9 cellular contexts compared by ENCODE assay signal in the genomic region with DNA sequence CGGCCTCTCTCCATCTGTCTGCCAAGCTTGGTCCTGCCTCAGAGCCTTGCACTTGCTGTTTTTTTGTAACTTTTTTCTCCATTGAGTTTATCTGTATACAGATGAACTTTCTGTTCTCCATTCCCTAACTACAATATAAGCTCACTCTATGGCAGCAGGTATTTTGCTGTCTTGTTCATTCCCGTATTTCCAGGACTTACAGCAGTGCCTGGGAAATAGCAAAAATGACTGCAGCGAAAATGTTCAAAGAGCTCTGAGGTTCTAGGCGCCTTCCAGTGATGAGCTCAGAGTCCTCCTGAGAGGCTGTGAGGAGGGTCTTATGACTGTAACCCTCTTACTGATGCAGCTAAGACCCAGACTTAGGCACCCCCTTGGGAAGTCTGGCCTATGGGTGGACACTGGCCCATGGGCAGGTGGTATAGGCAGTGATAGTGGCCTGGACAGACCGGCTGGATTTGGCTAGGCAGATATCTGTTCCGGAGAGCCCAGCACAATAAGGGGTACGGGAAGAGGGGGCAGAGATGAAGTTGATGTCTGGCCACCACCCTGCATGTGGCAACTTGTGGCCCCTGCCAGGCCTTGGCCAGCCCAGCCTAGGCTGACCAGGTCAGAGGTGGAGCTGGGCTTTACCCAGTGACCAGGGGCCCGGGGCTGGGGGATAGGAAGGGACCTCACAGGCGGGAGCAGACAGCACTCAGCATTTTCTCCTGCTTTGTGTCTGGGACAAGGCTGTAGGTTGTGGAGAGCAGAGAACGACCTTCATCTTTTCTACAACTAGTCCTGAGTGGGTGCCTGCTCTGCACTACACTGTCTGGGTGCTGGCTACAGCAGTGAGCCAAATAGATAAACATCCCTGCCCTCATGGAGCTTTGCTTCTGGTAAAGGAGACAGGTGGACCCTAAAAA. TPM values are rescaled to one million over a fixed set of nuclear protein-coding genes. Genes with fewer than 3 reads are reported as not detected.
DNase-seq lines count a peak whose midpoint lies in the region; ATAC-seq and TF ChIP-seq lines count a peak whose summit lies in the region.
"Had no signal": no experiment of that assay in that cellular context is flagged by ENCODE, and none has a peak within 500 bp of the region (broad histone marks: within the 10 kb centered on the region; RNA-seq: fewer than 3 reads in every experiment).

No MANE protein-coding gene starts in this region.

- BruUV-seq in A673 (replicated peaks; lab: Mats Ljungman, UMichigan) = no TSS peak

- H3K36me3 ChIP-seq in A673 (ENCODE audit: insufficient read depth, low read length, poor library complexity, severe bottlenecking) = peaks cover 65% of the 10 kb centered on the region

- TF ChIP-seq POLR2A in GM18951 (IDR thresholded peaks at IDR 0.05; ENCODE audit: extremely low read depth, insufficient read depth, insufficient read length) = peak; percentile 34

- peaks cover 31% of the 10 kb centered on the region for H3K4me1 ChIP-seq in A673 (ENCODE audit: insufficient read depth, low read length, poor library complexity, severe bottlenecking)

- H3K9me3 Mint-ChIP-seq in activated B cell treated with CpG ODN at 0.5 μM for 24 hours (no peaks in the 10 kb centered on the region), memory B cell (no peaks in the 10 kb centered on the region)

- no peak for ATAC-seq in activated B cell treated with CpG ODN at 0.5 μM for 24 hours (ENCODE audit: low read depth)
- no peak for ATAC-seq in memory B cell (ENCODE audit: low read depth)
- no peak for ATAC-seq in HG03097 (IDR thresholded peaks at IDR 0.05; ENCODE audit: low FRiP score, unreplicated experiment)
- ATAC-seq in GM21447 (IDR thresholded peaks at IDR 0.05; ENCODE audit: unreplicated experiment) = no peak

- no peak for TF ChIP-seq CTCF in A673 (conservative IDR thresholded peaks at IDR 0.05; ENCODE audit: low read depth, low read length)
- no peak for TF ChIP-seq CTCF in activated B cell treated with CpG ODN at 0.5 μM for 24 hours (IDR thresholded peaks at IDR 0.05)

- H3K4me3 ChIP-seq in A673 (ENCODE audit: low read depth, low read length, poor library complexity, severe bottlenecking) = no peak overlapping the region

- H3K4me1 Mint-ChIP-seq in activated B cell treated with CpG ODN at 0.5 μM for 24 hours (peaks cover 85% of the 10 kb centered on the region), memory B cell (peaks cover 63% of the 10 kb centered on the region)

- H3K27ac ChIP-seq in A673 (ENCODE audit: low read depth, low read length, poor library complexity, severe bottlenecking) = peak overlapping the region; percentile 30

- H3K36me3 Mint-ChIP-seq in activated B cell treated with CpG ODN at 0.5 μM for 24 hours (ENCODE audit: low read depth) (peaks cover 79% of the 10 kb centered on the region), memory B cell (peaks cover 28% of the 10 kb centered on the region)

- H3K27me3 Mint-ChIP-seq in activated B cell treated with CpG ODN at 0.5 μM for 24 hours (peaks cover 2% of the 10 kb centered on the region), memory B cell (no peaks in the 10 kb centered on the region)

- H3K27ac Mint-ChIP-seq in activated B cell treated with CpG ODN at 0.5 μM for 24 hours = peak overlapping the region; percentile 67
- H3K27ac Mint-ChIP-seq in memory B cell = peak overlapping the region; percentile 74

- in situ Hi-C loops in GM18951 (cut with MboI; ENCODE audit: low sequenced_read_pairs, unreplicated experiment) = loop anchor here (25.0 kb wide), 1 partner anchor 812 kb away; a partner anchor contains a TSS

- intact Hi-C loops in A673 (cut with micrococcal nuclease; ENCODE audit: unreplicated experiment) = loop anchor here (5.0 to 10.0 kb wide), 2 partner anchors 130 to 208 kb away; a partner anchor contains a TSS
- intact Hi-C loops in activated B cell treated with CpG ODN at 0.5 μM for 24 hours (cut with micrococcal nuclease) = no loop called here

- CTCF ChIA-PET in A673 (lab: Charles Lee) = interaction anchor here (1.2 kb wide), 1 partner anchor 519 kb away, joined by 4 read pairs; no protein-coding TSS in a partner anchor
- CTCF ChIA-PET in activated B cell treated with CpG ODN at 0.5 μM for 24 hours (lab: Charles Lee) = interaction anchor here (0.8 to 1.3 kb wide), 5 partner anchors 9 to 512 kb away, joined by 3 to 4 read pairs (median 3); no protein-coding TSS in a partner anchor

- POLR2A ChIA-PET in A673 (lab: Charles Lee; ENCODE audit: low non-redundant PET) = interaction anchor here (0.8 to 1.3 kb wide), 3 partner anchors 10 to 208 kb away, joined by 3 to 4 read pairs (median 3); a partner anchor contains a TSS
- POLR2A ChIA-PET in activated B cell treated with CpG ODN at 0.5 μM for 24 hours (lab: Charles Lee) = interaction anchor here (0.6 to 3.9 kb wide), 8 partner anchors 7 to 521 kb away, joined by 3 to 19 read pairs (median 4); a partner anchor contains a TSS

- no peaks in the 10 kb centered on the region for H3K27me3 ChIP-seq in A673 (replicated peaks; ENCODE audit: insufficient read depth, low read depth, low read length, poor library complexity)

- H3K4me3 Mint-ChIP-seq in activated B cell treated with CpG ODN at 0.5 μM for 24 hours (peak overlapping the region; percentile 62), memory B cell (peak overlapping the region; percentile 45)

- DNase-seq in A673 (ENCODE audit: low spot score) = no peak
- no peak for DNase-seq in activated B cell treated with CpG ODN at 0.5 μM for 24 hours
- DNase-seq in memory B cell (ENCODE audit: low spot score in 2 of 2) = no peak
- DNase-seq in NCI-H526 treated with DMSO at 0.1 percent for 48 hours (lab: John Stamatoyannopoulos, UW) = no peak
- no peak for DNase-seq in anterior cingulate cortex (lab: John Stamatoyannopoulos, UW)
- DNase-seq: small intestine had no signal

- no peaks in the 10 kb centered on the region for H3K9me3 ChIP-seq in A673 (ENCODE audit: low read depth, low read length, poor library complexity, severe bottlenecking)

RNA-seq across cellular contexts. Expression of a gene that starts 4.6 kb away (rescaled TPM):
- 476 and 573 TPM in 2 replicates for total RNA-seq in A673 (2021)
- 363 and 368 TPM in 2 replicates for total RNA-seq in activated B cell treated with CpG ODN at 0.5 μM for 24 hours

RNA-seq across cellular contexts. Expression of a gene that starts 7.5 kb away (rescaled TPM):
- total RNA-seq in A673 (2021) (93.5 and 97.2 TPM in 2 replicates), activated B cell treated with CpG ODN at 0.5 μM for 24 hours (67.7 and 79.0 TPM in 2 replicates)

RNA-seq across cellular contexts. Expression of a gene that starts 22.9 kb away (rescaled TPM):
- 47.1 and 55.1 TPM in 2 replicates for total RNA-seq in A673 (2021)
- 38.2 and 41.3 TPM in 2 replicates for total RNA-seq in activated B cell treated with CpG ODN at 0.5 μM for 24 hours

RNA-seq across cellular contexts. Expression of a gene that starts 45.5 kb away (rescaled TPM):
- total RNA-seq in A673 (2021) = 0.90 and 1.4 TPM in 2 replicates
- total RNA-seq in activated B cell treated with CpG ODN at 0.5 μM for 24 hours = not detected in 2 replicates
